Comparison of ENCODE assay signal across 29 cellular contexts in genomic region chr2:226684563-226684959, GRCh38.
"Had no signal": no experiment of that assay in that cellular context is flagged by ENCODE, and none has a peak within 500 bp of the region (broad histone marks: within the 10 kb centered on the region; RNA-seq: fewer than 3 reads in every experiment).

No MANE protein-coding gene starts in this region.

- H3K4me1 ChIP-seq: ascending aorta, breast epithelium had no signal

- H3K27me3 ChIP-seq: ascending aorta, breast epithelium, gastrocnemius medialis, heart left ventricle had no signal

- H3K4me3 ChIP-seq: ascending aorta, breast epithelium, coronary artery, dorsolateral prefrontal cortex, gastrocnemius medialis, heart left ventricle had no signal

- H3K9me3 ChIP-seq: ascending aorta, breast epithelium, gastrocnemius medialis had no signal

- H3K27ac ChIP-seq: ascending aorta, breast epithelium, coronary artery, dorsolateral prefrontal cortex, WERI-Rb-1 had no signal

- H3K36me3 ChIP-seq: ascending aorta, breast epithelium, gastrocnemius medialis, heart left ventricle, WERI-Rb-1 had no signal

- DNase-seq: activated B cell treated with CpG ODN at 0.5 μM for 24 hours; activated CD4-positive, alpha-beta memory T cell treated with anti-CD3 and anti-CD28 coated beads for 36 hours; activated CD4-positive, alpha-beta T cell treated with anti-CD3 and anti-CD28 coated beads for 36 hours; activated CD4-positive, alpha-beta T cell treated with anti-CD3 and anti-CD28 coated beads, Interleukin-2, amount 10 ng/mL, durations not matched to agents 24 days and 14 days; activated CD4-positive, CD25-positive, alpha-beta regulatory T cell treated with anti-CD3 and anti-CD28 coated beads, Interleukin-2, amount 50 U/mL, for 72 hours; activated CD8-positive, alpha-beta memory T cell treated with anti-CD3 and anti-CD28 coated beads, Interleukin-2, amount 10 ng/mL, durations not matched to agents 7 days and 5 days; activated CD8-positive, alpha-beta memory T cell treated with anti-CD3 and anti-CD28 coated beads, Interleukin-2, amount 50 U/mL, for 4 hours; activated CD8-positive, alpha-beta T cell treated with anti-CD3 and anti-CD28 coated beads, Interleukin-2, amount 10 ng/mL, durations not matched to agents 7 days and 5 days; activated effector memory CD4-positive, alpha-beta T cell treated with anti-CD3 and anti-CD28 coated beads, Interleukin-2, amount 50 U/mL, for 16 hours; activated naive CD4-positive, alpha-beta T cell treated with anti-CD3 and anti-CD28 coated beads for 36 hours; activated naive CD8-positive, alpha-beta T cell treated with anti-CD3 and anti-CD28 coated beads for 36 hours; activated naive CD8-positive, alpha-beta T cell treated with anti-CD3 and anti-CD28 coated beads, Interleukin-2, amount 50 U/mL, for 24 hours; activated T-cell treated with anti-CD3 and anti-CD28 coated beads, Interleukin-2, amount 50 U/mL, for 1 hour; activated T-cell treated with anti-CD3 and anti-CD28 coated beads, Interleukin-2, amount 50 U/mL, for 48 hours; dorsolateral prefrontal cortex; effector memory CD4-positive, alpha-beta T cell; endodermal cell; foreskin fibroblast; gastrocnemius medialis; glutamatergic neuron; heart left ventricle; T-helper 1 cell; T-helper 17 cell; T1000; WERI-Rb-1 had no signal

- ATAC-seq: activated CD4-positive, alpha-beta T cell treated with anti-CD3 and anti-CD28 coated beads for 36 hours; activated CD8-positive, alpha-beta memory T cell treated with anti-CD3 and anti-CD28 coated beads, Interleukin-2, amount 10 ng/mL, durations not matched to agents 7 days and 5 days; activated CD8-positive, alpha-beta T cell treated with anti-CD3 and anti-CD28 coated beads, Interleukin-2, amount 10 ng/mL, durations not matched to agents 7 days and 5 days; activated naive CD8-positive, alpha-beta T cell treated with anti-CD3 and anti-CD28 coated beads, Interleukin-2, amount 50 U/mL, for 24 hours; esophagus mucosa; gastrocnemius medialis; T-helper 17 cell had no signal
